Comparison of ENCODE assay signal across 8 cellular contexts in the genomic region with DNA sequence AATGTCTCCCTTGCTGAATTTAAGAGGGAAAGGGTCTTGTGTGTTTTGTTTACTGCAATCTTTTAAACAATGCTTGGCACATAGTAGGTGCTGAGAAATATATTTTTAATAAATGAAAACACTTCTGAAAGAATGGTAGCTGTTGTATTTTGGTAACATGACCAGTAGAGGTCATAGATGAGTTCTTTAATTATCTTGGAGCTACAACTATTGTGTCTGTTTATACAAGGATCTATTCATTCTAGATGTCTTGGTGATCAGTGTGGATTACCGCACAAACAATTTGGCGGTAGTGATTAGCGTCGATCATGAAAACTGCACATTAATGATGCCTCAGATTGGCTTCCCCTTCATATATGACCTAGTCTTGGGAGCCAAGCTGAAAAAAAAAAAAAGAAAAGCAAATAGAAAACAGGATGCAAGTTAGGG. TPM values are rescaled to one million over a fixed set of nuclear protein-coding genes. Genes with fewer than 3 reads are reported as not detected.
DNase-seq lines count a peak whose midpoint lies in the region; ATAC-seq and TF ChIP-seq lines count a peak whose summit lies in the region.

No MANE protein-coding gene starts in this region.

- POLR2A ChIA-PET in A673 (lab: Charles Lee; ENCODE audit: low non-redundant PET), result no interaction called here

- H3K4me1 ChIP-seq in A673 (ENCODE audit: insufficient read depth, low read length, poor library complexity, severe bottlenecking) (peaks cover 18% of the 10 kb centered on the region), right atrium auricular region (peaks cover 0 to 1% of the 10 kb centered on the region in 2 donors), aorta (ENCODE audit: control insufficient read depth in 1 of 2, insufficient read depth in 2 of 2, low read length in 2 of 2) (peaks cover 0 to 1% of the 10 kb centered on the region in 2 donors), ovary (ENCODE audit: insufficient read depth) (no peaks in the 10 kb centered on the region)

- 24 to 25% methylated on average over 4 of the region's 4 CpGs for WGBS in aorta, 2 donors
- WGBS in ovary, 3 donors, result 6 to 15% (median 10%) methylated on average over 4 of the region's 4 CpGs

- no peak for ATAC-seq in aorta (ENCODE audit: low FRiP score)

- H3K4me3 ChIP-seq in A673 (ENCODE audit: low read depth, low read length, poor library complexity, severe bottlenecking) (no peak overlapping the region), right atrium auricular region (no peak overlapping the region), aorta (ENCODE audit: low read length in 2 of 2) (no peak overlapping the region), ovary (no peak overlapping the region)

- peak; percentile 61 for DNase-seq in A673 (ENCODE audit: low spot score)
- DNase-seq in GM13977 (ENCODE audit: low spot score), result peak; percentile 30
- peak; percentile 26 for DNase-seq in LoVo (ENCODE audit: low spot score)
- no peak for DNase-seq in right atrium auricular region (ENCODE audit: low spot score)
- no peak for DNase-seq in NCI-H1048 (lab: John Stamatoyannopoulos, UW)
- DNase-seq in aorta, result no peak
- no peak for DNase-seq in ovary

- CTCF ChIA-PET in A673 (lab: Charles Lee), result interaction anchor here (0.5 to 1.9 kb wide), 7 partner anchors 9 to 528 kb away, joined by 3 to 18 read pairs (median 4); no protein-coding TSS in a partner anchor

- no peak for TF ChIP-seq POLR2A in ovary (IDR thresholded peaks at IDR 0.05)

- BruUV-seq in A673 (replicated peaks; lab: Mats Ljungman, UMichigan), result no TSS peak

- TF ChIP-seq CTCF in A673 (conservative IDR thresholded peaks at IDR 0.05; ENCODE audit: low read depth, low read length), result peak; percentile 68
- TF ChIP-seq CTCF in GM13977 (IDR thresholded peaks at IDR 0.05; ENCODE audit: extremely low read depth, insufficient read depth, missing control alignments), result peak; percentile 32
- TF ChIP-seq CTCF in VCaP (conservative IDR thresholded peaks at IDR 0.05), result peak; percentile 82
- TF ChIP-seq CTCF in right atrium auricular region (IDR thresholded peaks at IDR 0.05), result peak; percentile 38 to 66
- peak in 1 of 3 donors; percentile 31 for TF ChIP-seq CTCF in ovary (IDR thresholded peaks at IDR 0.05)

- H3K9me3 ChIP-seq in A673 (ENCODE audit: low read depth, low read length, poor library complexity, severe bottlenecking) (no peaks in the 10 kb centered on the region), right atrium auricular region (no peaks in the 10 kb centered on the region), aorta (ENCODE audit: control insufficient read depth, low read length) (no peaks in the 10 kb centered on the region), ovary (no peaks in the 10 kb centered on the region)

- H3K27me3 ChIP-seq in A673 (replicated peaks; ENCODE audit: insufficient read depth, low read depth, low read length, poor library complexity) (no peaks in the 10 kb centered on the region), right atrium auricular region (no peaks in the 10 kb centered on the region), aorta (ENCODE audit: control insufficient read depth in 1 of 2, insufficient read depth in 2 of 2, low read length in 1 of 2) (no peaks in the 10 kb centered on the region), ovary (no peaks in the 10 kb centered on the region)

- no peak for TF ChIP-seq EP300 in ovary (IDR thresholded peaks at IDR 0.05)

- H3K27ac ChIP-seq in A673 (ENCODE audit: low read depth, low read length, poor library complexity, severe bottlenecking), result no peak overlapping the region
- H3K27ac ChIP-seq in VCaP, result peak overlapping the region; percentile 11; the same call in 1 of the 2 replicates
- H3K27ac ChIP-seq in right atrium auricular region, result peak overlapping the region in 1 of 2 donors; percentile 4
- no peak overlapping the region for H3K27ac ChIP-seq in aorta (ENCODE audit: low read depth in 1 of 2, low read length in 2 of 2)
- no peak overlapping the region for H3K27ac ChIP-seq in ovary

- H3K36me3 ChIP-seq in A673 (ENCODE audit: insufficient read depth, low read length, poor library complexity, severe bottlenecking), result no peaks in the 10 kb centered on the region
- H3K36me3 ChIP-seq in right atrium auricular region, result no peaks in the 10 kb centered on the region
- H3K36me3 ChIP-seq in aorta (ENCODE audit: control insufficient read depth in 1 of 2, insufficient read depth in 2 of 2, low read length in 1 of 2), result no peaks in the 10 kb centered on the region
- no peaks in the 10 kb centered on the region for H3K36me3 ChIP-seq in ovary

- in situ Hi-C loops in GM13977 (cut with MboI; ENCODE audit: low pct_unique_long_range_greater_than_20kb, low sequenced_read_pairs, unreplicated experiment), result loop anchor here (10.0 kb wide), 1 partner anchor 406 kb away; no protein-coding TSS in a partner anchor

- intact Hi-C loops in A673 (cut with micrococcal nuclease; ENCODE audit: unreplicated experiment), result loop anchor here (1.0 to 10.0 kb wide), 3 partner anchors 74 to 898 kb away; no protein-coding TSS in a partner anchor
- intact Hi-C loops in aorta (cut with DNase I), result loop anchor here in 1 of 2 donors (1.0 to 10.0 kb wide), 2 partner anchors 74 to 334 kb away; no protein-coding TSS in a partner anchor
- intact Hi-C loops in ovary (cut with DNase I), result loop anchor here in 1 of 4 donors (5.0 kb wide), 1 partner anchor 72 kb away; no protein-coding TSS in a partner anchor

RNA-seq across cellular contexts. Expression of a gene that starts 21.4 kb away (rescaled TPM):
- total RNA-seq in A673 (2021) (0.09 TPM in 1 of 2 replicates, not detected in the other), right atrium auricular region (under 1 TPM; 0.31 to 0.44 TPM), aorta (10 to 100 TPM; 34.6 to 45.2 TPM), ovary (1 to 10 TPM in 1 of 7 donors, under 1 TPM in 5, not detected in 1; 0.13 to 3.0 (median 0.34) TPM)
- polyA plus RNA-seq in aorta (10 to 100 TPM; 13.7 to 14.9 TPM), ovary (1 to 10 TPM in 1 of 2 donors, under 1 TPM in 1; 0.08 to 2.5 TPM)

RNA-seq across cellular contexts. Expression of a gene that starts 49.6 kb away (rescaled TPM):
- total RNA-seq in A673 (2021), result 56.5 and 64.3 TPM in 2 replicates
- 10 to 100 TPM; 25.4 to 27.3 TPM for total RNA-seq in right atrium auricular region
- total RNA-seq in aorta, result 10 to 100 TPM; 33.4 to 34.7 TPM
- 10 to 100 TPM; 19.4 to 25.7 TPM for polyA plus RNA-seq in aorta
- total RNA-seq in ovary, result 10 to 100 TPM; 14.8 to 32.3 (median 17.1) TPM
- 10 to 100 TPM; 10.7 to 14.0 TPM for polyA plus RNA-seq in ovary

Comparison
In these comparisons a context has a peak if more than half of its experiments do, and no peak if none do; other contexts are left out.
1. DNase-seq: peak in A673 (single experiment), GM13977 (single experiment) and LoVo (single experiment); none in right atrium auricular region (single experiment), NCI-H1048 (single experiment), aorta (0 of 2) and ovary (0 of 5).
2. RNA of a gene that starts 21.4 kb away (total RNA-seq): 34.6 to 45.2 TPM in aorta; 0.31 to 0.44 TPM in right atrium auricular region, 0.13 to 3.0 TPM in ovary and 0.09 TPM in A673; every median in the first group is over 4 times any median in the second.